In the genomic region with DNA sequence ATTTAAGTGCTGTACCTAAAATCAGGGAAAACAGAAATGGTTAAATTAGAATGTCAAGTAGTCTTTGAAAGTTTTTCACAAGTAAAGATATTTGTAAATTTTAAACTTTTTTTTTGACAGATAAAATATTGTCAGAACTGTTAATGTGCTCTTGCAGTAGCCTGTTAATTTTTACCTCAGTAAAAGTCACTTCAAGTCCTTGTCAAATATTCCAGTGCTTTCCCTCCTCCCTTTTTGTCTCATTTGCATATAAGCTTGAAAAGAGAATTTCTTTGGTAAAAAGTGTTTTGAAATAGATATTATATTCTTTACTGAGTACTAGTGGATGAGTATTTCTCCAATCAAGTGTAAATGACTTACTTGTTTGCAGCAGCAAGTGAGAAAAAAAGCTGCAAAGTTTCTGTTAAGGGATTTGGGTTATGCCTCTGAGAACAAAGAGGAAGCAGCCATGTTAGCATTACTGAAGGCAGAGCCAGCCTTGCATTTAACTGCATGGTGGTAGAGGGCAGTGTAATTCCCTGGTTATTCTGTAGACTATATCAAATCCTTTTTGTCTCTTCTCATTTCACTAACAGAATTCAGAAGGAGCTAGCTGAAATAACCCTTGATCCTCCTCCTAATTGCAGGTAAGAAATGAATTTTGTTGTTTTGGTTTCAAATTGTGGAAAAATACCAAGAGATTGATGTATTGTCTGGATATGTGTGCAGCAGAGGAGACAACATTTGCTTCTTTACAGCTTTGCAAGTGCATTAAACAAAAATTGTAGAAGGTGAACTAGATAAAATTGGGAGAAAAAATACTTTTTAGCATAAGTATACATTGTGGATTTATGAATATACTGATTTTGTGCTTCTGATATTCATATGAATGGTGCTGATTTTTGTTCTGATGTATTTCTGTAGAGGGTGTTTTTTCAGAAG, we compare ENCODE assay signal across 8 cellular contexts. TPM values are rescaled to one million over a fixed set of nuclear protein-coding genes. Genes with fewer than 3 reads are reported as not detected.
DNase-seq lines count a peak whose midpoint lies in the region; ATAC-seq and TF ChIP-seq lines count a peak whose summit lies in the region.

No MANE protein-coding gene starts in this region.

- H4K20me1 ChIP-seq in OCI-LY3 (ENCODE audit: insufficient read depth, low read length), result no peaks in the 10 kb centered on the region
- H4K20me1 ChIP-seq in mammary epithelial cell (ENCODE audit: insufficient read depth, low read length), result no peaks in the 10 kb centered on the region

- peak; percentile 52 to 63 for TF ChIP-seq RAD21 in liver (IDR thresholded peaks at IDR 0.05)

- POLR2A ChIA-PET in MCF 10A (lab: Yijun Ruan, JAX), result interaction anchor here (0.6 to 1.5 kb wide), 5 partner anchors 9 to 973 kb away, joined by 3 to 6 read pairs (median 4); no protein-coding TSS in a partner anchor

- ATAC-seq in GM21619 (IDR thresholded peaks at IDR 0.05; ENCODE audit: unreplicated experiment), result peak; percentile 35

- intact Hi-C loops in MCF 10A (cut with micrococcal nuclease), result loop anchor here (1.0 to 10.0 kb wide), 7 partner anchors 74 to 596 kb away; no protein-coding TSS in a partner anchor
- intact Hi-C loops in breast epithelium (cut with DNase I; ENCODE audit: low total_unique reads), result no loop called here
- intact Hi-C loops in mammary epithelial cell (cut with micrococcal nuclease), result loop anchor here (2.0 to 10.0 kb wide), 2 partner anchors 249 to 379 kb away; no protein-coding TSS in a partner anchor
- intact Hi-C loops in esophagus squamous epithelium (cut with DNase I), result no loop called here

- dilution Hi-C loops in mammary epithelial cell (cut with HindIII; ENCODE audit: low sequenced_read_pairs), result no loop called here

- H3K36me3 Mint-ChIP-seq in MCF 10A (ENCODE audit: insufficient read depth, unreplicated experiment), result peaks cover 16% of the 10 kb centered on the region

- H3K9me3 ChIP-seq in breast epithelium (no peaks in the 10 kb centered on the region), HUES64 (ENCODE audit: insufficient read depth, low read depth, low read length) (no peaks in the 10 kb centered on the region), OCI-LY3 (ENCODE audit: insufficient read depth, low read length) (no peaks in the 10 kb centered on the region), mammary epithelial cell (replicated peaks; ENCODE audit: insufficient read depth, low read length) (no peaks in the 10 kb centered on the region), liver (ENCODE audit: control insufficient read depth in 4 of 4, low read length in 3 of 4) (no peaks in the 10 kb centered on the region), esophagus squamous epithelium (no peaks in the 10 kb centered on the region)

- TF ChIP-seq POLR2A in breast epithelium (IDR thresholded peaks at IDR 0.05) (no peak), esophagus squamous epithelium (IDR thresholded peaks at IDR 0.05) (no peak)

- H3K4me1 ChIP-seq in breast epithelium (peaks cover 0 to 15% of the 10 kb centered on the region in 2 donors), HUES64 (ENCODE audit: insufficient read depth, low read length) (peaks cover 65% of the 10 kb centered on the region), OCI-LY3 (ENCODE audit: low read length) (peaks cover 31% of the 10 kb centered on the region), mammary epithelial cell (ENCODE audit: insufficient read depth, low read length) (peaks cover 23% of the 10 kb centered on the region), liver (ENCODE audit: control insufficient read depth in 4 of 4, insufficient read depth in 4 of 4, low read length in 3 of 4) (peaks cover 0 to 41% (median 20%) of the 10 kb centered on the region in 4 donors), esophagus squamous epithelium (peaks cover 0 to 53% (median 17%) of the 10 kb centered on the region in 3 donors)

- TF ChIP-seq CTCF in MCF 10A (IDR thresholded peaks at IDR 0.05; ENCODE audit: unreplicated experiment) (peak; percentile 19), breast epithelium (IDR thresholded peaks at IDR 0.05) (no peak), OCI-LY3 (IDR thresholded peaks at IDR 0.05; ENCODE audit: low read depth, low read length) (peak; percentile 51), mammary epithelial cell (conservative IDR thresholded peaks at IDR 0.05 in 1 of 2, IDR thresholded peaks at IDR 0.05 in 1 of 2; ENCODE audit: extremely low read depth in 1 of 2, insufficient read depth in 1 of 2, low read depth in 1 of 2, low read length in 2 of 2) (peak in 1 of 2 donors; percentile 44), liver (IDR thresholded peaks at IDR 0.05; ENCODE audit: low read depth, low read length, missing input control) (no peak), esophagus squamous epithelium (IDR thresholded peaks at IDR 0.05) (peak in 3 of 6 experiments; percentile 11 to 16 (median 15))

- H3K27ac Mint-ChIP-seq in MCF 10A (ENCODE audit: low read depth, unreplicated experiment), result peak overlapping the region; percentile 46

- H3K4me1 Mint-ChIP-seq in MCF 10A (ENCODE audit: insufficient read depth, unreplicated experiment), result peaks cover 42% of the 10 kb centered on the region

- no TSS peak for BruUV-seq in MCF 10A (replicated peaks; lab: Mats Ljungman, UMichigan)
- BruUV-seq in mammary epithelial cell (replicated peaks; lab: Mats Ljungman, UMichigan), result no TSS peak

- H3K36me3 ChIP-seq in breast epithelium (no peaks in the 10 kb centered on the region), HUES64 (ENCODE audit: insufficient read depth, low read length) (peaks cover 30% of the 10 kb centered on the region), OCI-LY3 (replicated peaks; ENCODE audit: low read depth, low read length) (peaks cover 10% of the 10 kb centered on the region), mammary epithelial cell (ENCODE audit: insufficient read depth, low read length) (peaks cover 7% of the 10 kb centered on the region), liver (ENCODE audit: control insufficient read depth in 4 of 4, insufficient read depth in 3 of 4, low read depth in 1 of 4, low read length in 3 of 4) (peaks cover 0 to 2% (median 0%) of the 10 kb centered on the region in 4 donors), esophagus squamous epithelium (no peaks in the 10 kb centered on the region)

- H3K79me2 ChIP-seq in OCI-LY3 (ENCODE audit: low read length) (peaks cover 26% of the 10 kb centered on the region), mammary epithelial cell (ENCODE audit: insufficient read depth, low read length) (peaks cover 73% of the 10 kb centered on the region)

- H3K9ac ChIP-seq in HUES64 (ENCODE audit: low read depth, low read length), result peak overlapping the region; percentile 81
- no peak overlapping the region for H3K9ac ChIP-seq in OCI-LY3 (ENCODE audit: low read length)
- H3K9ac ChIP-seq in mammary epithelial cell (ENCODE audit: insufficient read depth, low read length), result no peak overlapping the region
- H3K9ac ChIP-seq in liver (ENCODE audit: low read depth in 1 of 2, low read length in 2 of 2), result peak overlapping the region in 1 of 2 donors; percentile 62

- H3K27me3 Mint-ChIP-seq in MCF 10A (ENCODE audit: insufficient read depth, unreplicated experiment), result no peaks in the 10 kb centered on the region

- CTCF ChIA-PET in MCF 10A (lab: Yijun Ruan, JAX) (interaction anchor here (0.5 to 2.1 kb wide), 28 partner anchors 9 to 1818 kb away, joined by 3 to 8 read pairs (median 3); no protein-coding TSS in a partner anchor), mammary epithelial cell (lab: Charles Lee; ENCODE audit: low non-redundant PET) (interaction anchor here (0.6 kb wide), 2 partner anchors 786 to 1150 kb away, joined by 3 to 4 read pairs; no protein-coding TSS in a partner anchor)

- H3K4me2 ChIP-seq in OCI-LY3 (ENCODE audit: low read length) (peak overlapping the region; percentile 26), mammary epithelial cell (ENCODE audit: insufficient read depth, low read depth, low read length) (peak overlapping the region; percentile 88)

- H3K27me3 ChIP-seq in breast epithelium (no peaks in the 10 kb centered on the region), HUES64 (ENCODE audit: insufficient read depth, low read length) (no peaks in the 10 kb centered on the region), OCI-LY3 (ENCODE audit: low read depth, low read length) (no peaks in the 10 kb centered on the region), mammary epithelial cell (ENCODE audit: insufficient read depth, low read length) (no peaks in the 10 kb centered on the region), liver (ENCODE audit: control insufficient read depth in 4 of 4, insufficient read depth in 4 of 4, low read length in 3 of 4) (no peaks in the 10 kb centered on the region), esophagus squamous epithelium (no peaks in the 10 kb centered on the region)

- H2AFZ ChIP-seq in OCI-LY3 (ENCODE audit: low read depth, low read length) (no peak overlapping the region), mammary epithelial cell (ENCODE audit: low read depth, low read length) (no peak overlapping the region)

- H3K27ac ChIP-seq in breast epithelium (no peak overlapping the region), HUES64 (ENCODE audit: low read depth, low read length) (peak overlapping the region; percentile 89), OCI-LY3 (ENCODE audit: low read length) (no peak overlapping the region; the same call in 1 of the 2 replicates), mammary epithelial cell (ENCODE audit: insufficient read depth, low read depth, low read length) (no peak overlapping the region), liver (ENCODE audit: low read depth in 1 of 2, low read length in 2 of 2) (peak overlapping the region in 1 of 2 donors; percentile 66), esophagus squamous epithelium (no peak overlapping the region)

- in situ Hi-C loops in mammary epithelial cell (cut with MboI; ENCODE audit: low sequenced_read_pairs in 2 of 2), result no loop called here

- H3K9me3 Mint-ChIP-seq in MCF 10A (ENCODE audit: unreplicated experiment), result no peaks in the 10 kb centered on the region

- DNase-seq in MCF 10A (ENCODE audit: unreplicated experiment) (peak; percentile 62), breast epithelium (ENCODE audit: low spot score in 2 of 2) (no peak), mammary epithelial cell (peak; percentile 54), esophagus squamous epithelium (lab: John Stamatoyannopoulos, UW) (no peak)

- peak overlapping the region; percentile 93 for H3K4me3 Mint-ChIP-seq in MCF 10A (ENCODE audit: unreplicated experiment)

- H3K4me3 ChIP-seq in breast epithelium (no peak overlapping the region), HUES64 (ENCODE audit: low read length) (peak overlapping the region; percentile 48), OCI-LY3 (ENCODE audit: low read length) (no peak overlapping the region), mammary epithelial cell (replicated peaks in 1 of 3; ENCODE audit: insufficient read depth in 1 of 3, low read depth in 2 of 3, low read length in 3 of 3) (peak overlapping the region in 2 of 3 experiments; percentile 80 to 82), liver (ENCODE audit: low read depth in 1 of 3, low read length in 3 of 3) (peak overlapping the region in 2 of 3 donors; percentile 20 to 30), esophagus squamous epithelium (peak overlapping the region in 1 of 4 donors; percentile 29)

RNA-seq across cellular contexts. Expression of gene UBE2E3, which starts 3.3 kb away (rescaled TPM):
- total RNA-seq in MCF 10A (2022) (69.0 and 69.3 TPM in 2 replicates), breast epithelium (10 to 100 TPM; 58.4 to 98.7 (median 77.0) TPM), mammary epithelial cell (10 to 100 TPM; 65.0 to 86.3 TPM), liver (10 to 100 TPM; 30.6 to 51.5 TPM), esophagus squamous epithelium (10 to 100 TPM; 23.6 to 65.4 (median 49.0) TPM)
- polyA plus RNA-seq in HUES64 (2013, experiment 1 of 2), result 133 TPM
- polyA plus RNA-seq in HUES64 (2013, experiment 2 of 2), result 139 TPM
- polyA plus RNA-seq in mammary epithelial cell (97.5 TPM), liver (10 to 100 TPM; 21.3 to 33.3 TPM)
- polyA minus RNA-seq in mammary epithelial cell, result 60.2 TPM

Comparison
In these comparisons a context has a peak if more than half of its experiments do, and no peak if none do; other contexts are left out.
1. DNase-seq: peak in MCF 10A (single experiment) and mammary epithelial cell (single experiment); none in breast epithelium (0 of 2) and esophagus squamous epithelium (single experiment).
2. CTCF ChIP-seq: peak in MCF 10A (single experiment) and OCI-LY3 (single experiment); none in breast epithelium (0 of 3) and liver (single experiment).
3. H3K4me3 ChIP-seq: peak in HUES64 (single experiment), mammary epithelial cell (2 of 3) and liver (2 of 3); none in breast epithelium (0 of 3) and OCI-LY3 (single experiment).
4. intact Hi-C loops: an anchor here in MCF 10A (1.0 to 10.0 kb wide) and mammary epithelial cell (2.0 to 10.0 kb wide); none called in breast epithelium and esophagus squamous epithelium.